8 cellular contexts compared by ENCODE assay signal in the genomic region with DNA sequence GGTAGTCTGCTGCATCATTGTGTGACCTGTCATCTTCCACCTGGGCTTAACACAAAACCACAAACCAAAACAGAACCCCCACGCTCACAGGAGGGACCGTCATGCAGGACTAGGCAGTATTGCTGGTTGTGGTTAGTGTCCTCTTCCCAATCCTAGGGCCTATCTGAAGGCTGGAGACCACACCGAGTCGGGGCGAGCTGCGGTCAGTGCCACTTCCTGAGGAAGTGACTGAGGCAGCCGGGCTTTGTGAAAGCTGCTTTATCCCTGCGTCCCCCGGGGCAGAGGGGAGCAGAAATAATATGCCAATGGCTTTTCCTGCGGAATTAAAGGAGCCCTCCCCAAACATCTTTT. TPM values are rescaled to one million over a fixed set of nuclear protein-coding genes. Genes with fewer than 3 reads are reported as not detected.
DNase-seq lines count a peak whose midpoint lies in the region; ATAC-seq and TF ChIP-seq lines count a peak whose summit lies in the region.

No MANE protein-coding gene starts in this region.

- no peak for TF ChIP-seq POLR2A in uterus (IDR thresholded peaks at IDR 0.05)

- no peaks in the 10 kb centered on the region for H3K4me1 ChIP-seq in uterus

- peak overlapping the region; percentile 89 for H3K27ac ChIP-seq in caudate nucleus (ENCODE audit: low read depth, low read length)
- peak overlapping the region; percentile 56 to 87 for H3K27ac ChIP-seq in uterus

- no peak for TF ChIP-seq CTCF in uterus (IDR thresholded peaks at IDR 0.05)

- DNase-seq in C1 segment of cervical spinal cord (lab: John Stamatoyannopoulos, UW) (peak in 11 of 14 donors; percentile 10 to 65 (median 48)), NAMALWA (ENCODE audit: low spot score) (peak; percentile 82), caudate nucleus (lab: John Stamatoyannopoulos, UW) (peak in 29 of 61 donors; percentile 4 to 55 (median 23)), medulla oblongata (ENCODE audit: extremely low spot score) (peak; percentile 85), uterus (peak; percentile 36 to 40), NCI-H1436 (lab: John Stamatoyannopoulos, UW) (no peak), DMS53 (lab: John Stamatoyannopoulos, UW) (no peak)

- no peak overlapping the region for H3K4me3 ChIP-seq in uterus

- H3K9me3 ChIP-seq in uterus, result no peaks in the 10 kb centered on the region

- intact Hi-C loops in uterus (cut with DNase I; ENCODE audit: low total_unique reads), result no loop called here

- no peaks in the 10 kb centered on the region for H3K36me3 ChIP-seq in uterus

- no peaks in the 10 kb centered on the region for H3K27me3 ChIP-seq in uterus

- ATAC-seq in GM21528 (IDR thresholded peaks at IDR 0.05; ENCODE audit: low FRiP score, unreplicated experiment), result peak; percentile 71

RNA-seq across cellular contexts. Expression of a gene that starts 22.9 kb away (rescaled TPM):
- 100 to 1,000 TPM in 2 of 4 donors, 10 to 100 TPM in 2; 32.4 to 174 (median 127) TPM for total RNA-seq in uterus

Comparison
In these comparisons a context has a peak if more than half of its experiments do, and no peak if none do; other contexts are left out.
1. DNase-seq: peak in C1 segment of cervical spinal cord (11 of 14), NAMALWA (single experiment), medulla oblongata (single experiment) and uterus (2 of 2); none in NCI-H1436 (single experiment) and DMS53 (single experiment).